Comparison of ENCODE assay signal across 1 cellular context in the genomic region with DNA sequence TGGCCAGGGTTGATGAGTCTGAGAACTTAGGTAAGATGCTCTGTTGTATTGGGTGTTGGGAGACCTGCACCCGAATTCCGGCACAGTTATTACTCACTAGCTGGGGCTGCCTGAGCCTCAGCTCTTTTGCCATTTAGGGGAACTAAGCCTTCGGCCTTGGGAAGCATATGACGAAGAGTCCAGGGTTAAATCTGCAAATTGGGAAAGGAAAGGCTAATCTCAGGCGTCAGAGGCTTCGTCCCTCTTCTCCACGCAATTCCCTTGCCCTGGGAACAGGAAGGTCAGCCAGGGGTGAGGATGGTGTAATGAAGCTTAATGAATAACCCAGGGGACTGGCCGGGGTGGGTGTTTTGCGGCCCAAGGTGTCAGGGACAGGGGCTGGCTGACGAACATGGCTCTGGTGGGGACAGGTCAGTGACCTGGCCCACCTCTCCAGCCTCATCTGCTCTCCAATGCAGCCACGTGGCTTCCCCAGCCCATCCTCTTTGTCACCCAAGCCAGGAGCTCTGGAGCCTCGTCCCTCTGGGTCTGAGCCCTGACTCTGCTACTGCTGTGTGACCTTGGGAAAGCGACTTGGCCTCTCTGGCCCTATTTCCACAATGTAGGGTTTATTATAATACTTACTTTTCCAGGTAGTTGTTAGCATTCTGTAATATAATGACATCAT.
TF ChIP-seq lines count a peak whose summit lies in the region.

No MANE protein-coding gene starts in this region.

TF ChIP-seq in HepG2, 621 proteins besides CTCF, POLR2A, EP300 and RAD21 (continued from another document and continues in another):
- TF ChIP-seq, protein P1, sequence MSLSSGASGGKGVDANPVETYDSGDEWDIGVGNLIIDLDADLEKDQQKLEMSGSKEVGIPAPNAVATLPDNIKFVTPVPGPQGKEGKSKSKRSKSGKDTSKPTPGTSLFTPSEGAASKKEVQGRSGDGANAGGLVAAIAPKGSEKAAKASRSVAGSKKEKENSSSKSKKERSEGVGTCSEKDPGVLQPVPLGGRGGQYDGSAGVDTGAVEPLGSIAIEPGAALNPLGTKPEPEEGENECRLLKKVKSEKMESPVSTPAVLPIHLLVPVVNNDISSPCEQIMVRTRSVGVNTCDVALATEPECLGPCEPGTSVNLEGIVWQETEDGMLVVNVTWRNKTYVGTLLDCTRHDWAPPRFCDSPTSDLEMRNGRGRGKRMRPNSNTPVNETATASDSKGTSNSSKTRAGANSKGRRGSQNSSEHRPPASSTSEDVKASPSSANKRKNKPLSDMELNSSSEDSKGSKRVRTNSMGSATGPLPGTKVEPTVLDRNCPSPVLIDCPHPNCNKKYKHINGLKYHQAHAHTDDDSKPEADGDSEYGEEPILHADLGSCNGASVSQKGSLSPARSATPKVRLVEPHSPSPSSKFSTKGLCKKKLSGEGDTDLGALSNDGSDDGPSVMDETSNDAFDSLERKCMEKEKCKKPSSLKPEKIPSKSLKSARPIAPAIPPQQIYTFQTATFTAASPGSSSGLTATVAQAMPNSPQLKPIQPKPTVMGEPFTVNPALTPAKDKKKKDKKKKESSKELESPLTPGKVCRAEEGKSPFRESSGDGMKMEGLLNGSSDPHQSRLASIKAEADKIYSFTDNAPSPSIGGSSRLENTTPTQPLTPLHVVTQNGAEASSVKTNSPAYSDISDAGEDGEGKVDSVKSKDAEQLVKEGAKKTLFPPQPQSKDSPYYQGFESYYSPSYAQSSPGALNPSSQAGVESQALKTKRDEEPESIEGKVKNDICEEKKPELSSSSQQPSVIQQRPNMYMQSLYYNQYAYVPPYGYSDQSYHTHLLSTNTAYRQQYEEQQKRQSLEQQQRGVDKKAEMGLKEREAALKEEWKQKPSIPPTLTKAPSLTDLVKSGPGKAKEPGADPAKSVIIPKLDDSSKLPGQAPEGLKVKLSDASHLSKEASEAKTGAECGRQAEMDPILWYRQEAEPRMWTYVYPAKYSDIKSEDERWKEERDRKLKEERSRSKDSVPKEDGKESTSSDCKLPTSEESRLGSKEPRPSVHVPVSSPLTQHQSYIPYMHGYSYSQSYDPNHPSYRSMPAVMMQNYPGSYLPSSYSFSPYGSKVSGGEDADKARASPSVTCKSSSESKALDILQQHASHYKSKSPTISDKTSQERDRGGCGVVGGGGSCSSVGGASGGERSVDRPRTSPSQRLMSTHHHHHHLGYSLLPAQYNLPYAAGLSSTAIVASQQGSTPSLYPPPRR (CRISPR knock-in tag; IDR thresholded peaks at IDR 0.05; ENCODE audit: borderline replicate concordance) = peak; percentile 84
- TF ChIP-seq NBN (conservative IDR thresholded peaks at IDR 0.05) (no peak), ZNF496 (CRISPR knock-in tag; IDR thresholded peaks at IDR 0.05; ENCODE audit: insufficient replicate concordance) (no peak), MAFF (IDR thresholded peaks at IDR 0.05; ENCODE audit: low read depth, low read length) (no peak), PHF5A (CRISPR knock-in tag; IDR thresholded peaks at IDR 0.05; ENCODE audit: low read depth, unreplicated experiment) (no peak), ZNF883 (CRISPR knock-in tag; IDR thresholded peaks at IDR 0.05; ENCODE audit: not compliant biosample characterization) (no peak), PCBP2 (optimal IDR thresholded peaks at IDR 0.05; ENCODE audit: low read depth, low read length, poor library complexity, severe bottlenecking) (no peak), ZNF616 (CRISPR knock-in tag; IDR thresholded peaks at IDR 0.05; ENCODE audit: low read depth) (no peak), HNRNPUL1 (IDR thresholded peaks at IDR 0.05; ENCODE audit: low read depth, low read length) (no peak), ZNF660 (CRISPR knock-in tag; IDR thresholded peaks at IDR 0.05; ENCODE audit: borderline replicate concordance, low read depth) (no peak), MEF2D (CRISPR knock-in tag; IDR thresholded peaks at IDR 0.05) (peak; percentile 45), ZNF20 (CRISPR knock-in tag; IDR thresholded peaks at IDR 0.05) (no peak), ZNF510 (CRISPR knock-in tag; IDR thresholded peaks at IDR 0.05; ENCODE audit: low read depth) (no peak), GTF2F1 (IDR thresholded peaks at IDR 0.05; ENCODE audit: low read length) (no peak), RFXAP (CRISPR knock-in tag; IDR thresholded peaks at IDR 0.05; ENCODE audit: borderline replicate concordance) (0 out of 2 replicates have a peak, but pooled peaks have one; percentile 11), BRD4 (CRISPR knock-in tag; IDR thresholded peaks at IDR 0.05) (no peak), NCOA2 (CRISPR knock-in tag; IDR thresholded peaks at IDR 0.05) (no peak), TOE1 (CRISPR knock-in tag; IDR thresholded peaks at IDR 0.05) (no peak), ZNF292 (CRISPR knock-in tag; IDR thresholded peaks at IDR 0.05; ENCODE audit: borderline replicate concordance, low read depth) (no peak), TBP (CRISPR knock-in tag; IDR thresholded peaks at IDR 0.05) (no peak), CCAR2 (optimal IDR thresholded peaks at IDR 0.05; ENCODE audit: low read depth, low read length) (no peak), CEBPB (IDR thresholded peaks at IDR 0.05; ENCODE audit: borderline replicate concordance, low read depth, low read length) (peak; percentile 63), KLF13 (CRISPR knock-in tag; IDR thresholded peaks at IDR 0.05) (no peak), ZNF816 (CRISPR knock-in tag; IDR thresholded peaks at IDR 0.05; ENCODE audit: borderline replicate concordance) (no peak), NR3C1 (CRISPR knock-in tag; IDR thresholded peaks at IDR 0.05) (no peak)
- TF ChIP-seq, protein P2, sequence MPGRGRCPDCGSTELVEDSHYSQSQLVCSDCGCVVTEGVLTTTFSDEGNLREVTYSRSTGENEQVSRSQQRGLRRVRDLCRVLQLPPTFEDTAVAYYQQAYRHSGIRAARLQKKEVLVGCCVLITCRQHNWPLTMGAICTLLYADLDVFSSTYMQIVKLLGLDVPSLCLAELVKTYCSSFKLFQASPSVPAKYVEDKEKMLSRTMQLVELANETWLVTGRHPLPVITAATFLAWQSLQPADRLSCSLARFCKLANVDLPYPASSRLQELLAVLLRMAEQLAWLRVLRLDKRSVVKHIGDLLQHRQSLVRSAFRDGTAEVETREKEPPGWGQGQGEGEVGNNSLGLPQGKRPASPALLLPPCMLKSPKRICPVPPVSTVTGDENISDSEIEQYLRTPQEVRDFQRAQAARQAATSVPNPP (CRISPR knock-in tag; IDR thresholded peaks at IDR 0.05) = no peak
- TF ChIP-seq, protein P3, sequence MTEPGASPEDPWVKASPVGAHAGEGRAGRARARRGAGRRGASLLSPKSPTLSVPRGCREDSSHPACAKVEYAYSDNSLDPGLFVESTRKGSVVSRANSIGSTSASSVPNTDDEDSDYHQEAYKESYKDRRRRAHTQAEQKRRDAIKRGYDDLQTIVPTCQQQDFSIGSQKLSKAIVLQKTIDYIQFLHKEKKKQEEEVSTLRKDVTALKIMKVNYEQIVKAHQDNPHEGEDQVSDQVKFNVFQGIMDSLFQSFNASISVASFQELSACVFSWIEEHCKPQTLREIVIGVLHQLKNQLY (CRISPR knock-in tag; IDR thresholded peaks at IDR 0.05) = no peak
- TF ChIP-seq, protein P4, sequence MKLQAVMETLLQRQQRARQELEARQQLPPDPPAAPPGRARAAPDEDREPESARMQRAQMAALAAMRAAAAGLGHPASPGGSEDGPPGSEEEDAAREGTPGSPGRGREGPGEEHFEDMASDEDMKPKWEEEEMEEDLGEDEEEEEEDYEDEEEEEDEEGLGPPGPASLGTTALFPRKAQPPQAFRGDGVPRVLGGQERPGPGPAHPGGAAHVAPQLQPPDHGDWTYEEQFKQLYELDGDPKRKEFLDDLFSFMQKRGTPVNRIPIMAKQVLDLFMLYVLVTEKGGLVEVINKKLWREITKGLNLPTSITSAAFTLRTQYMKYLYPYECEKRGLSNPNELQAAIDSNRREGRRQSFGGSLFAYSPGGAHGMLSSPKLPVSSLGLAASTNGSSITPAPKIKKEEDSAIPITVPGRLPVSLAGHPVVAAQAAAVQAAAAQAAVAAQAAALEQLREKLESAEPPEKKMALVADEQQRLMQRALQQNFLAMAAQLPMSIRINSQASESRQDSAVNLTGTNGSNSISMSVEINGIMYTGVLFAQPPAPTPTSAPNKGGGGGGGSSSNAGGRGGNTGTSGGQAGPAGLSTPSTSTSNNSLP (IDR thresholded peaks at IDR 0.05; ENCODE audit: low read depth, low read length) = 0 out of 2 replicates have a peak, but pooled peaks have one; percentile 37
- TF ChIP-seq, protein P5, sequence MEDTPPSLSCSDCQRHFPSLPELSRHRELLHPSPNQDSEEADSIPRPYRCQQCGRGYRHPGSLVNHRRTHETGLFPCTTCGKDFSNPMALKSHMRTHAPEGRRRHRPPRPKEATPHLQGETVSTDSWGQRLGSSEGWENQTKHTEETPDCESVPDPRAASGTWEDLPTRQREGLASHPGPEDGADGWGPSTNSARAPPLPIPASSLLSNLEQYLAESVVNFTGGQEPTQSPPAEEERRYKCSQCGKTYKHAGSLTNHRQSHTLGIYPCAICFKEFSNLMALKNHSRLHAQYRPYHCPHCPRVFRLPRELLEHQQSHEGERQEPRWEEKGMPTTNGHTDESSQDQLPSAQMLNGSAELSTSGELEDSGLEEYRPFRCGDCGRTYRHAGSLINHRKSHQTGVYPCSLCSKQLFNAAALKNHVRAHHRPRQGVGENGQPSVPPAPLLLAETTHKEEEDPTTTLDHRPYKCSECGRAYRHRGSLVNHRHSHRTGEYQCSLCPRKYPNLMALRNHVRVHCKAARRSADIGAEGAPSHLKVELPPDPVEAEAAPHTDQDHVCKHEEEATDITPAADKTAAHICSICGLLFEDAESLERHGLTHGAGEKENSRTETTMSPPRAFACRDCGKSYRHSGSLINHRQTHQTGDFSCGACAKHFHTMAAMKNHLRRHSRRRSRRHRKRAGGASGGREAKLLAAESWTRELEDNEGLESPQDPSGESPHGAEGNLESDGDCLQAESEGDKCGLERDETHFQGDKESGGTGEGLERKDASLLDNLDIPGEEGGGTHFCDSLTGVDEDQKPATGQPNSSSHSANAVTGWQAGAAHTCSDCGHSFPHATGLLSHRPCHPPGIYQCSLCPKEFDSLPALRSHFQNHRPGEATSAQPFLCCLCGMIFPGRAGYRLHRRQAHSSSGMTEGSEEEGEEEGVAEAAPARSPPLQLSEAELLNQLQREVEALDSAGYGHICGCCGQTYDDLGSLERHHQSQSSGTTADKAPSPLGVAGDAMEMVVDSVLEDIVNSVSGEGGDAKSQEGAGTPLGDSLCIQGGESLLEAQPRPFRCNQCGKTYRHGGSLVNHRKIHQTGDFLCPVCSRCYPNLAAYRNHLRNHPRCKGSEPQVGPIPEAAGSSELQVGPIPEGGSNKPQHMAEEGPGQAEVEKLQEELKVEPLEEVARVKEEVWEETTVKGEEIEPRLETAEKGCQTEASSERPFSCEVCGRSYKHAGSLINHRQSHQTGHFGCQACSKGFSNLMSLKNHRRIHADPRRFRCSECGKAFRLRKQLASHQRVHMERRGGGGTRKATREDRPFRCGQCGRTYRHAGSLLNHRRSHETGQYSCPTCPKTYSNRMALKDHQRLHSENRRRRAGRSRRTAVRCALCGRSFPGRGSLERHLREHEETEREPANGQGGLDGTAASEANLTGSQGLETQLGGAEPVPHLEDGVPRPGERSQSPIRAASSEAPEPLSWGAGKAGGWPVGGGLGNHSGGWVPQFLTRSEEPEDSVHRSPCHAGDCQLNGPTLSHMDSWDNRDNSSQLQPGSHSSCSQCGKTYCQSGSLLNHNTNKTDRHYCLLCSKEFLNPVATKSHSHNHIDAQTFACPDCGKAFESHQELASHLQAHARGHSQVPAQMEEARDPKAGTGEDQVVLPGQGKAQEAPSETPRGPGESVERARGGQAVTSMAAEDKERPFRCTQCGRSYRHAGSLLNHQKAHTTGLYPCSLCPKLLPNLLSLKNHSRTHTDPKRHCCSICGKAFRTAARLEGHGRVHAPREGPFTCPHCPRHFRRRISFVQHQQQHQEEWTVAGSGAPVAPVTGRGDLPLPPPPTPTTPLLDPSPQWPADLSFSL (CRISPR knock-in tag; IDR thresholded peaks at IDR 0.05) = no peak; the same call in 1 of the 2 replicates
- TF ChIP-seq, protein P6, sequence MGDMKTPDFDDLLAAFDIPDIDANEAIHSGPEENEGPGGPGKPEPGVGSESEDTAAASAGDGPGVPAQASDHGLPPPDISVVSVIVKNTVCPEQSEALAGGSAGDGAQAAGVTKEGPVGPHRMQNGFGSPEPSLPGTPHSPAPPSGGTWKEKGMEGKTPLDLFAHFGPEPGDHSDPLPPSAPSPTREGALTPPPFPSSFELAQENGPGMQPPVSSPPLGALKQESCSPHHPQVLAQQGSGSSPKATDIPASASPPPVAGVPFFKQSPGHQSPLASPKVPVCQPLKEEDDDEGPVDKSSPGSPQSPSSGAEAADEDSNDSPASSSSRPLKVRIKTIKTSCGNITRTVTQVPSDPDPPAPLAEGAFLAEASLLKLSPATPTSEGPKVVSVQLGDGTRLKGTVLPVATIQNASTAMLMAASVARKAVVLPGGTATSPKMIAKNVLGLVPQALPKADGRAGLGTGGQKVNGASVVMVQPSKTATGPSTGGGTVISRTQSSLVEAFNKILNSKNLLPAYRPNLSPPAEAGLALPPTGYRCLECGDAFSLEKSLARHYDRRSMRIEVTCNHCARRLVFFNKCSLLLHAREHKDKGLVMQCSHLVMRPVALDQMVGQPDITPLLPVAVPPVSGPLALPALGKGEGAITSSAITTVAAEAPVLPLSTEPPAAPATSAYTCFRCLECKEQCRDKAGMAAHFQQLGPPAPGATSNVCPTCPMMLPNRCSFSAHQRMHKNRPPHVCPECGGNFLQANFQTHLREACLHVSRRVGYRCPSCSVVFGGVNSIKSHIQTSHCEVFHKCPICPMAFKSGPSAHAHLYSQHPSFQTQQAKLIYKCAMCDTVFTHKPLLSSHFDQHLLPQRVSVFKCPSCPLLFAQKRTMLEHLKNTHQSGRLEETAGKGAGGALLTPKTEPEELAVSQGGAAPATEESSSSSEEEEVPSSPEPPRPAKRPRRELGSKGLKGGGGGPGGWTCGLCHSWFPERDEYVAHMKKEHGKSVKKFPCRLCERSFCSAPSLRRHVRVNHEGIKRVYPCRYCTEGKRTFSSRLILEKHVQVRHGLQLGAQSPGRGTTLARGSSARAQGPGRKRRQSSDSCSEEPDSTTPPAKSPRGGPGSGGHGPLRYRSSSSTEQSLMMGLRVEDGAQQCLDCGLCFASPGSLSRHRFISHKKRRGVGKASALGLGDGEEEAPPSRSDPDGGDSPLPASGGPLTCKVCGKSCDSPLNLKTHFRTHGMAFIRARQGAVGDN (CRISPR knock-in tag; IDR thresholded peaks at IDR 0.05) = peak; percentile 79
- TF ChIP-seq, protein P7, sequence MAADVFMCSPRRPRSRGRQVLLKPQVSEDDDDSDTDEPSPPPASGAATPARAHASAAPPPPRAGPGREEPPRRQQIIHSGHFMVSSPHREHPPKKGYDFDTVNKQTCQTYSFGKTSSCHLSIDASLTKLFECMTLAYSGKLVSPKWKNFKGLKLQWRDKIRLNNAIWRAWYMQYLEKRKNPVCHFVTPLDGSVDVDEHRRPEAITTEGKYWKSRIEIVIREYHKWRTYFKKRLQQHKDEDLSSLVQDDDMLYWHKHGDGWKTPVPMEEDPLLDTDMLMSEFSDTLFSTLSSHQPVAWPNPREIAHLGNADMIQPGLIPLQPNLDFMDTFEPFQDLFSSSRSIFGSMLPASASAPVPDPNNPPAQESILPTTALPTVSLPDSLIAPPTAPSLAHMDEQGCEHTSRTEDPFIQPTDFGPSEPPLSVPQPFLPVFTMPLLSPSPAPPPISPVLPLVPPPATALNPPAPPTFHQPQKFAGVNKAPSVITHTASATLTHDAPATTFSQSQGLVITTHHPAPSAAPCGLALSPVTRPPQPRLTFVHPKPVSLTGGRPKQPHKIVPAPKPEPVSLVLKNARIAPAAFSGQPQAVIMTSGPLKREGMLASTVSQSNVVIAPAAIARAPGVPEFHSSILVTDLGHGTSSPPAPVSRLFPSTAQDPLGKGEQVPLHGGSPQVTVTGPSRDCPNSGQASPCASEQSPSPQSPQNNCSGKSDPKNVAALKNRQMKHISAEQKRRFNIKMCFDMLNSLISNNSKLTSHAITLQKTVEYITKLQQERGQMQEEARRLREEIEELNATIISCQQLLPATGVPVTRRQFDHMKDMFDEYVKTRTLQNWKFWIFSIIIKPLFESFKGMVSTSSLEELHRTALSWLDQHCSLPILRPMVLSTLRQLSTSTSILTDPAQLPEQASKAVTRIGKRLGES (CRISPR knock-in tag; IDR thresholded peaks at IDR 0.05; ENCODE audit: borderline replicate concordance) = no peak
